ENCODE assay signal across 8 cellular contexts in genomic region chr4:54092405-54092759, GRCh38. TPM values are rescaled to one million over a fixed set of nuclear protein-coding genes. Genes with fewer than 3 reads are reported as not detected.
A peak's percentile ranks its signal among the peaks of the same experiment; 100 is the strongest.
DNase-seq lines count a peak whose midpoint lies in the region; ATAC-seq and TF ChIP-seq lines count a peak whose summit lies in the region.

No MANE protein-coding gene starts in this region.

- no peaks in the 10 kb centered on the region for H3K36me3 Mint-ChIP-seq in stimulated activated naive CD8-positive, alpha-beta T cell treated with anti-CD3 and anti-CD28 coated beads, Interleukin-15, Interleukin-2, amounts not matched to agents 100 ng/mL and 50 ng/mL, for 24 hours (ENCODE audit: low read depth)
- no peaks in the 10 kb centered on the region for H3K36me3 Mint-ChIP-seq in MCF 10A (ENCODE audit: insufficient read depth, unreplicated experiment)

- no peaks in the 10 kb centered on the region for H3K9me3 ChIP-seq in mononuclear cell (ENCODE audit: low read depth, low read length)
- H3K9me3 ChIP-seq in vagina = no peaks in the 10 kb centered on the region

- peaks cover 40% of the 10 kb centered on the region for H3K4me1 Mint-ChIP-seq in stimulated activated naive CD8-positive, alpha-beta T cell treated with anti-CD3 and anti-CD28 coated beads, Interleukin-15, Interleukin-2, amounts not matched to agents 100 ng/mL and 50 ng/mL, for 24 hours (ENCODE audit: low read depth)
- peaks cover 9% of the 10 kb centered on the region for H3K4me1 Mint-ChIP-seq in MCF 10A (ENCODE audit: insufficient read depth, unreplicated experiment)

- H3K27me3 ChIP-seq in mononuclear cell (ENCODE audit: insufficient read depth, low read length) = peaks cover 86% of the 10 kb centered on the region
- peaks cover 17% of the 10 kb centered on the region for H3K27me3 ChIP-seq in vagina

- intact Hi-C loops in MCF 10A (cut with micrococcal nuclease) = loop anchor here (5.0 kb wide), 1 partner anchor 125 kb away; no protein-coding TSS in a partner anchor
- intact Hi-C loops in vagina (cut with DNase I) = no loop called here

- no peak for ATAC-seq in stimulated activated naive CD8-positive, alpha-beta T cell treated with anti-CD3 and anti-CD28 coated beads, Interleukin-15, Interleukin-2, amounts not matched to agents 100 U/mL and 50 U/mL, for 24 hours
- no peak for ATAC-seq in HG03159 (IDR thresholded peaks at IDR 0.05; ENCODE audit: unreplicated experiment)

- no peak for DNase-seq in stimulated activated naive CD8-positive, alpha-beta T cell treated with anti-CD3 and anti-CD28 coated beads, Interleukin-15, Interleukin-2, amounts not matched to agents 100 U/mL and 50 U/mL, for 24 hours
- DNase-seq in MCF 10A (ENCODE audit: unreplicated experiment) (no peak), vagina (ENCODE audit: extremely low spot score in 2 of 2) (no peak), NCI-H2171 treated with DMSO at 0.1 percent for 48 hours (lab: John Stamatoyannopoulos, UW) (no peak), DMS53 (lab: John Stamatoyannopoulos, UW) (no peak)

- H3K36me3 ChIP-seq in vagina = no peaks in the 10 kb centered on the region

- TF ChIP-seq CTCF in MCF 10A (IDR thresholded peaks at IDR 0.05; ENCODE audit: unreplicated experiment) = no peak
- TF ChIP-seq CTCF in vagina (IDR thresholded peaks at IDR 0.05) = no peak

- CTCF ChIA-PET in MCF 10A (lab: Yijun Ruan, JAX) = no interaction called here

- POLR2A ChIA-PET in MCF 10A (lab: Yijun Ruan, JAX) = interaction anchor here (2.2 kb wide), 1 partner anchor 60 kb away, joined by 8 read pairs; no protein-coding TSS in a partner anchor

- H3K4me1 ChIP-seq in mononuclear cell (ENCODE audit: insufficient read depth, low read length) (peaks cover 24% of the 10 kb centered on the region), vagina (peaks cover 22% of the 10 kb centered on the region)

- no peaks in the 10 kb centered on the region for H3K9me3 Mint-ChIP-seq in stimulated activated naive CD8-positive, alpha-beta T cell treated with anti-CD3 and anti-CD28 coated beads, Interleukin-15, Interleukin-2, amounts not matched to agents 100 ng/mL and 50 ng/mL, for 24 hours
- no peaks in the 10 kb centered on the region for H3K9me3 Mint-ChIP-seq in MCF 10A (ENCODE audit: unreplicated experiment)

- no TSS peak for BruUV-seq in MCF 10A (replicated peaks; lab: Mats Ljungman, UMichigan)

- H3K27ac ChIP-seq in vagina = no peak overlapping the region

- H3K4me3 ChIP-seq in mononuclear cell (ENCODE audit: low read length) (peak overlapping the region; percentile 27), vagina (peak overlapping the region; percentile 46 to 48)

- peak overlapping the region; percentile 86 for H3K4me3 Mint-ChIP-seq in stimulated activated naive CD8-positive, alpha-beta T cell treated with anti-CD3 and anti-CD28 coated beads, Interleukin-15, Interleukin-2, amounts not matched to agents 100 ng/mL and 50 ng/mL, for 24 hours
- peak overlapping the region; percentile 74 for H3K4me3 Mint-ChIP-seq in MCF 10A (ENCODE audit: unreplicated experiment)

- H3K27me3 Mint-ChIP-seq in stimulated activated naive CD8-positive, alpha-beta T cell treated with anti-CD3 and anti-CD28 coated beads, Interleukin-15, Interleukin-2, amounts not matched to agents 100 ng/mL and 50 ng/mL, for 24 hours = peaks cover 78% of the 10 kb centered on the region
- peaks cover 10% of the 10 kb centered on the region for H3K27me3 Mint-ChIP-seq in MCF 10A (ENCODE audit: insufficient read depth, unreplicated experiment)

- no peak overlapping the region for H3K27ac Mint-ChIP-seq in stimulated activated naive CD8-positive, alpha-beta T cell treated with anti-CD3 and anti-CD28 coated beads, Interleukin-15, Interleukin-2, amounts not matched to agents 100 ng/mL and 50 ng/mL, for 24 hours
- no peak overlapping the region for H3K27ac Mint-ChIP-seq in MCF 10A (ENCODE audit: low read depth, unreplicated experiment)

- TF ChIP-seq POLR2A in vagina (IDR thresholded peaks at IDR 0.05) = no peak

RNA-seq across cellular contexts. Expression of gene GSX2, which starts 7.6 kb away (rescaled TPM):
- total RNA-seq in MCF 10A (2022) (not detected in 2 replicates), mononuclear cell (not detected), vagina (not detected)

RNA-seq across cellular contexts. Expression of gene CHIC2, which starts 28.0 kb away (rescaled TPM):
- total RNA-seq in MCF 10A (2022) = 59.4 and 59.6 TPM in 2 replicates
- 101 TPM for total RNA-seq in mononuclear cell
- 40.0 TPM for total RNA-seq in vagina
